ENCODE assay signal across 23 cellular contexts in genomic region chr2:54553075-54553474, GRCh38.
"Had no signal": no experiment of that assay in that cellular context is flagged by ENCODE, and none has a peak within 500 bp of the region (broad histone marks: within the 10 kb centered on the region; RNA-seq: fewer than 3 reads in every experiment).

No MANE protein-coding gene starts in this region.

- H3K36me3 Mint-ChIP-seq: immature natural killer cell, memory B cell had no signal

- ATAC-seq: esophagus mucosa, pancreas, psoas muscle, right cardiac atrium had no signal

- H3K27ac ChIP-seq: ascending aorta, psoas muscle, stomach had no signal

- H3K9me3 ChIP-seq: adrenal gland, ascending aorta, pancreas, psoas muscle, stomach, transverse colon, uterus had no signal

- H3K27me3 ChIP-seq: adrenal gland, ascending aorta, hepatocyte, pancreas, stomach, transverse colon, uterus had no signal

- H3K27me3 Mint-ChIP-seq: activated naive CD8-positive, alpha-beta T cell; memory B cell had no signal

- H3K36me3 ChIP-seq: adrenal gland, ascending aorta, pancreas, stomach, transverse colon, uterus had no signal

- DNase-seq: activated CD4-positive, alpha-beta memory T cell treated with anti-CD3 and anti-CD28 coated beads, Interleukin-2, amount 10 ng/mL, durations not matched to agents 7 days and 5 days; activated CD4-positive, alpha-beta T cell treated with anti-CD3 and anti-CD28 coated beads for 4 hours; activated CD4-positive, CD25-positive, alpha-beta regulatory T cell; activated gamma-delta T cell treated with Interleukin-2 at 50 U/mL for 16 hours; adrenal gland; central memory CD4-positive, alpha-beta T cell; effector memory CD4-positive, alpha-beta T cell; foreskin melanocyte; immature natural killer cell; pancreas; psoas muscle; right cardiac atrium; stimulated activated CD4-positive, alpha-beta T cell treated with anti-CD3 and anti-CD28 coated beads, Interleukin-12 subunit alpha, Interleukin-12 subunit beta, amount 100 ng/mL, for 4 hours; stomach; transverse colon; uterus had no signal

- H3K4me3 ChIP-seq: adrenal gland, ascending aorta, hepatocyte, pancreas, psoas muscle, stomach, transverse colon, uterus had no signal

- H3K27ac Mint-ChIP-seq: activated CD4-positive, alpha-beta memory T cell treated with anti-CD3 and anti-CD28 coated beads, Interleukin-2, amount 10 ng/mL, durations not matched to agents 7 days and 5 days; activated naive CD8-positive, alpha-beta T cell; immature natural killer cell had no signal

- H3K9me3 Mint-ChIP-seq: activated CD4-positive, alpha-beta memory T cell treated with anti-CD3 and anti-CD28 coated beads, Interleukin-2, amount 10 ng/mL, durations not matched to agents 7 days and 5 days; immature natural killer cell; memory B cell; nephron; T-helper 1 cell treated with Interleukin-12 subunit alpha and Interleukin-12 subunit beta and Interleukin-4 antibody, amounts not matched to agents 30 μg/mL and 1 μg/mL, for 36 hours had no signal

- H3K4me3 Mint-ChIP-seq: activated CD4-positive, alpha-beta memory T cell treated with anti-CD3 and anti-CD28 coated beads, Interleukin-2, amount 10 ng/mL, durations not matched to agents 7 days and 5 days; activated naive CD8-positive, alpha-beta T cell; immature natural killer cell; memory B cell; nephron; T-helper 1 cell treated with Interleukin-12 subunit alpha and Interleukin-12 subunit beta and Interleukin-4 antibody, amounts not matched to agents 30 μg/mL and 1 μg/mL, for 36 hours had no signal
